14 cellular contexts compared by ENCODE assay signal in the genomic region with DNA sequence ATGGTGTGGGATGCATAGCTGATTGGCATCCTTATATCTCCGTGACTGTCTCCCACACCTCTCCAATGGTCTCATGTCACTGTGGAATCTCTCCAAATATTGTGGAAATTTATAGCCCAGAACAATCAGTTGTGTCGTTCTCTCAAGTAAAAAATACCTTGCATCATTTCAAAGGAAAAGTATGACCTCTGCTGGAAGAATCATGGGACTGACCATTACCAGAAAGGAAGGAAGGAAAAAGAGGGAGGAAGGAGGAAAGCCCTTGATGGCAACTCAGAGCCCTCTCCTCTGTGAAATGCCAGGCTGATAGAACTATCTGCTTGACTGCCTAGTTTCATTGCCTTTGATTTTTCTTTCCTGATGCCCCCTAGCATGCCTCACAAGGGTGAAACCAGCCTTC.
DNase-seq lines count a peak whose midpoint lies in the region; ATAC-seq and TF ChIP-seq lines count a peak whose summit lies in the region.
"Had no signal": no experiment of that assay in that cellular context is flagged by ENCODE, and none has a peak within 500 bp of the region (broad histone marks: within the 10 kb centered on the region; RNA-seq: fewer than 3 reads in every experiment).

No MANE protein-coding gene starts in this region.

- no peak overlapping the region for H3K4me2 ChIP-seq in mesendoderm (ENCODE audit: low read length)

- no peak overlapping the region for H3K27ac ChIP-seq in dorsolateral prefrontal cortex
- no peak overlapping the region for H3K27ac ChIP-seq in mesendoderm (ENCODE audit: low read depth, low read length)
- H3K27ac ChIP-seq in spleen, result no peak overlapping the region

- H3K79me2 ChIP-seq in mesendoderm (ENCODE audit: control insufficient read depth, insufficient read depth, low read length), result no peaks in the 10 kb centered on the region

- H3K36me3 Mint-ChIP-seq in T-cell, result no peaks in the 10 kb centered on the region
- H3K36me3 Mint-ChIP-seq: CD14-positive monocyte; natural killer cell treated with Interleukin-12 subunit alpha and Interleukin-12 subunit beta and Interleukin-15 and Interleukin-18, amount 100 ng/mL, for 72 hours; stimulated activated memory B cell treated with anti-CD40 and anti-IgM and Interleukin-4, amounts not matched to agents 10 μg/mL and 1 μg/mL and 100 μg/mL, for 72 hours had no signal

- H3K36me3 ChIP-seq in mesendoderm (ENCODE audit: control insufficient read depth, insufficient read depth, low read length), result no peaks in the 10 kb centered on the region
- no peaks in the 10 kb centered on the region for H3K36me3 ChIP-seq in spleen

- H2BK5ac ChIP-seq in mesendoderm (ENCODE audit: low read length), result no peak overlapping the region

- no peak overlapping the region for H3K9ac ChIP-seq in mesendoderm (ENCODE audit: low read length)

- no peak overlapping the region for H2BK15ac ChIP-seq in mesendoderm (replicated peaks; ENCODE audit: low read depth)

- H3K4me1 ChIP-seq in mesendoderm (ENCODE audit: control insufficient read depth, low read depth, low read length) (no peaks in the 10 kb centered on the region), spleen (no peaks in the 10 kb centered on the region)

- ATAC-seq in T-cell (replicated peaks in 1 of 4) (no peak), GM18858 (IDR thresholded peaks at IDR 0.05; ENCODE audit: unreplicated experiment) (no peak)
- ATAC-seq: natural killer cell treated with Interleukin-12 subunit alpha and Interleukin-12 subunit beta and Interleukin-15 and Interleukin-18, amount 100 ng/mL, for 72 hours; stimulated activated memory B cell treated with anti-CD40 and anti-IgM and Interleukin-4, amounts not matched to agents 10 μg/mL and 1 μg/mL and 100 μg/mL, for 72 hours had no signal

- intact Hi-C loops in dorsolateral prefrontal cortex (cut with DNase I) (loop anchor here in 1 of 2 donors (2.0 kb wide), 1 partner anchor 96 kb away; no protein-coding TSS in a partner anchor), spleen (cut with DNase I; ENCODE audit: low total_unique reads) (no loop called here)

- H4K5ac ChIP-seq in mesendoderm (ENCODE audit: low read length), result no peak overlapping the region

- no peak overlapping the region for H3K18ac ChIP-seq in mesendoderm (ENCODE audit: low read length)

- no peak overlapping the region for H3K27ac Mint-ChIP-seq in T-cell
- H3K27ac Mint-ChIP-seq: CD14-positive monocyte; natural killer cell treated with Interleukin-12 subunit alpha and Interleukin-12 subunit beta and Interleukin-15 and Interleukin-18, amount 100 ng/mL, for 72 hours; stimulated activated memory B cell treated with anti-CD40 and anti-IgM and Interleukin-4, amounts not matched to agents 10 μg/mL and 1 μg/mL and 100 μg/mL, for 72 hours had no signal

- H3K4me1 Mint-ChIP-seq in T-cell, result no peaks in the 10 kb centered on the region
- H3K4me1 Mint-ChIP-seq: stimulated activated memory B cell treated with anti-CD40 and anti-IgM and Interleukin-4, amounts not matched to agents 10 μg/mL and 1 μg/mL and 100 μg/mL, for 72 hours had no signal

- no peaks in the 10 kb centered on the region for H3K9me3 Mint-ChIP-seq in T-cell
- H3K9me3 Mint-ChIP-seq: natural killer cell treated with Interleukin-12 subunit alpha and Interleukin-12 subunit beta and Interleukin-15 and Interleukin-18, amount 100 ng/mL, for 72 hours had no signal

- no peaks in the 10 kb centered on the region for H3K79me1 ChIP-seq in mesendoderm (ENCODE audit: low read length)

- peaks cover 0 to 12% of the 10 kb centered on the region in 2 donors for H3K27me3 Mint-ChIP-seq in T-cell

- no CpG with 5 or more reads among the region's 2 CpGs for WGBS in mesendoderm (ENCODE audit: extremely low coverage, insufficient coverage, low lambda C conversion rate)
- 13 to 31% (median 24%) methylated on average over 2 of the region's 2 CpGs for WGBS in spleen, 5 donors

- POLR2A ChIA-PET in T-cell (lab: Charles Lee), result no interaction called here

- no peak overlapping the region for H3K56ac ChIP-seq in mesendoderm (ENCODE audit: low read length)

- H3K27me3 ChIP-seq in dorsolateral prefrontal cortex (peaks cover 0 to 3% (median 0%) of the 10 kb centered on the region in 45 donors), mesendoderm (ENCODE audit: insufficient read depth, low read length, poor library complexity) (no peaks in the 10 kb centered on the region), spleen (replicated peaks in 1 of 7) (peaks cover 0 to 8% (median 0%) of the 10 kb centered on the region in 7 donors)

- no peak overlapping the region for H2BK120ac ChIP-seq in mesendoderm (ENCODE audit: low read depth, low read length)

- H3K4me3 ChIP-seq in dorsolateral prefrontal cortex (no peak overlapping the region), mesendoderm (ENCODE audit: low read length) (no peak overlapping the region), spleen (no peak overlapping the region)

- no peak overlapping the region for H2AK5ac ChIP-seq in mesendoderm (ENCODE audit: low read length)

- no peak overlapping the region for H4K8ac ChIP-seq in mesendoderm (ENCODE audit: low read depth, low read length)

- DNase-seq in DMS114 treated with DMSO at 0.1 percent for 48 hours (lab: John Stamatoyannopoulos, UW; ENCODE audit: unreplicated experiment) (peak; percentile 15), dorsolateral prefrontal cortex (no peak), mesendoderm (peak; percentile 37), spleen (no peak), T-cell (no peak), AG20443 (ENCODE audit: low spot score) (no peak)
- DNase-seq: activated CD4-positive, CD25-positive, alpha-beta regulatory T cell; activated T-cell treated with anti-CD3 and anti-CD28 coated beads, Interleukin-2, amount 50 U/mL, for 48 hours; SHP77 treated with DMSO at 0.1 percent for 48 hours had no signal

- no peak for TF ChIP-seq POLR2A in spleen (IDR thresholded peaks at IDR 0.05)

- TF ChIP-seq CTCF in LNCAP (IDR thresholded peaks at IDR 0.05) (peak; percentile 33; the same call in 1 of the 2 replicates), dorsolateral prefrontal cortex (IDR thresholded peaks at IDR 0.05 in 54 of 56, conservative IDR thresholded peaks at IDR 0.05 in 2 of 56; ENCODE audit: low read depth in 1 of 56, partially characterized antibody in 56 of 56) (peak in 53 of 56 donors; percentile 22 to 76 (median 55)), spleen (IDR thresholded peaks at IDR 0.05 in 8 of 11, conservative IDR thresholded peaks at IDR 0.05 in 3 of 11) (no peak)

- no peak overlapping the region for H3K4me3 Mint-ChIP-seq in T-cell
- H3K4me3 Mint-ChIP-seq: CD14-positive monocyte; natural killer cell treated with Interleukin-12 subunit alpha and Interleukin-12 subunit beta and Interleukin-15 and Interleukin-18, amount 100 ng/mL, for 72 hours; stimulated activated memory B cell treated with anti-CD40 and anti-IgM and Interleukin-4, amounts not matched to agents 10 μg/mL and 1 μg/mL and 100 μg/mL, for 72 hours had no signal

- peaks cover 0 to 5% (median 0%) of the 10 kb centered on the region in 8 donors for H3K9me3 ChIP-seq in spleen

- H3K4ac ChIP-seq in mesendoderm (ENCODE audit: low read depth, low read length), result no peak overlapping the region

- CTCF ChIA-PET in T-cell (lab: Charles Lee), result interaction anchor here in 1 of 2 donors (1.1 kb wide), 1 partner anchor 41 kb away, joined by 3 read pairs; no protein-coding TSS in a partner anchor

- H3K23ac ChIP-seq in mesendoderm (ENCODE audit: low read length), result no peak overlapping the region

Comparison
In these comparisons a context has a peak if more than half of its experiments do, and no peak if none do; other contexts are left out.
1. DNase-seq: peak in DMS114 treated with DMSO at 0.1 percent for 48 hours (single experiment) and mesendoderm (single experiment); none in dorsolateral prefrontal cortex (0 of 10), spleen (single experiment), T-cell (0 of 34) and AG20443 (single experiment).
2. CTCF ChIP-seq: peak in LNCAP (single experiment) and dorsolateral prefrontal cortex (53 of 56); none in spleen (0 of 11).